ENCODE assay signal across 33 cellular contexts in the genomic region with DNA sequence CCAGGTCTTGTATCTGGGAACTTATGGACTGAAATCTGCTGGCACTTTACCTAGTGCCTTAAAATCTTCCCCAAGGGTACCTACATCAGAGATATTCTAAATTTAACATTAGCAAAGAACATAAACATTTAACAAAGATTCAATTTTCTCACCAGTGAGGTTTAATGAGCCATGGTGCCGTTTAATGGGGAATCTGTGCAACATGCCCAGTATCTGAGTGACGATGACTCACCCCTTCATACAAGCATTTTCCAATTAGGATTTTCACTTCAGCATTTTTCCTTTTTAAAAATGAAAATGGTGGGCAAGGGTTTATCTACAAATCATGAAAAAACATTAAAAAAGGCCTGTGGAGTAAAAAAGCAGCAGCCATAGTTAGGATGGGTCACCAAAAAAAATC.
DNase-seq lines count a peak whose midpoint lies in the region; ATAC-seq, FAIRE-seq and TF ChIP-seq lines count a peak whose summit lies in the region.
"Had no signal": no experiment of that assay in that cellular context is flagged by ENCODE, and none has a peak within 500 bp of the region (broad histone marks: within the 10 kb centered on the region; RNA-seq: fewer than 3 reads in every experiment).

No MANE protein-coding gene starts in this region.

- H3K4me3 Mint-ChIP-seq in MCF 10A (ENCODE audit: unreplicated experiment), result no peak overlapping the region
- H3K4me3 Mint-ChIP-seq in astrocyte (ENCODE audit: unreplicated experiment), result no peak overlapping the region
- no peak overlapping the region for H3K4me3 Mint-ChIP-seq in progenitor cell of endocrine pancreas (ENCODE audit: low read depth)
- H3K4me3 Mint-ChIP-seq: activated CD8-positive, alpha-beta T cell treated with anti-CD3 and anti-CD28 coated beads, Interleukin-2, amount 10 ng/mL, durations not matched to agents 7 days and 5 days; activated naive CD4-positive, alpha-beta T cell treated with anti-CD3 and anti-CD28 coated beads, Interleukin-2, amount 10 ng/mL, durations not matched to agents 7 days and 5 days; CD4-positive, alpha-beta T cell; endodermal cell; nephron had no signal

- no peaks in the 10 kb centered on the region for H3K9me3 ChIP-seq in breast epithelium
- H3K9me3 ChIP-seq in astrocyte (ENCODE audit: insufficient read depth, low read depth, low read length), result no peaks in the 10 kb centered on the region
- H3K9me3 ChIP-seq: gastroesophageal sphincter, SJCRH30, upper lobe of right lung had no signal

- no peak for FAIRE-seq in astrocyte (lab: Jason Lieb, UNC)
- FAIRE-seq: GM19239 had no signal

- H3K27ac Mint-ChIP-seq in MCF 10A (ENCODE audit: low read depth, unreplicated experiment) (peak overlapping the region; percentile 3), astrocyte (ENCODE audit: unreplicated experiment) (peak overlapping the region; percentile 0), progenitor cell of endocrine pancreas (no peak overlapping the region)
- H3K27ac Mint-ChIP-seq: activated CD8-positive, alpha-beta T cell treated with anti-CD3 and anti-CD28 coated beads, Interleukin-2, amount 10 ng/mL, durations not matched to agents 7 days and 5 days; activated naive CD4-positive, alpha-beta T cell treated with anti-CD3 and anti-CD28 coated beads, Interleukin-2, amount 10 ng/mL, durations not matched to agents 7 days and 5 days; CD4-positive, alpha-beta T cell; endodermal cell had no signal

- BruUV-seq in MCF 10A (replicated peaks; lab: Mats Ljungman, UMichigan), result no TSS peak

- H3K4me1 ChIP-seq in breast epithelium (no peaks in the 10 kb centered on the region), astrocyte (ENCODE audit: insufficient read depth, low read length) (peaks cover 3% of the 10 kb centered on the region)
- H3K4me1 ChIP-seq: gastroesophageal sphincter, SJCRH30, upper lobe of right lung had no signal

- no peak overlapping the region for H3K27ac ChIP-seq in breast epithelium
- H3K27ac ChIP-seq in astrocyte (ENCODE audit: low read depth, low read length), result no peak overlapping the region
- H3K27ac ChIP-seq: gastroesophageal sphincter, hepatocyte, SJCRH30, upper lobe of right lung, WERI-Rb-1 had no signal

- H3K9me3 Mint-ChIP-seq in MCF 10A (ENCODE audit: unreplicated experiment) (no peaks in the 10 kb centered on the region), astrocyte (ENCODE audit: unreplicated experiment) (peaks cover 8% of the 10 kb centered on the region), progenitor cell of endocrine pancreas (ENCODE audit: low read depth) (peaks cover 8% of the 10 kb centered on the region)
- H3K9me3 Mint-ChIP-seq: activated naive CD4-positive, alpha-beta T cell treated with anti-CD3 and anti-CD28 coated beads, Interleukin-2, amount 10 ng/mL, durations not matched to agents 7 days and 5 days; CD4-positive, alpha-beta T cell had no signal

- peaks cover 17% of the 10 kb centered on the region for H3K4me1 Mint-ChIP-seq in MCF 10A (ENCODE audit: insufficient read depth, unreplicated experiment)
- H3K4me1 Mint-ChIP-seq in astrocyte (ENCODE audit: low read depth, unreplicated experiment), result peaks cover 19% of the 10 kb centered on the region
- H3K4me1 Mint-ChIP-seq in progenitor cell of endocrine pancreas (ENCODE audit: low read depth), result no peaks in the 10 kb centered on the region
- H3K4me1 Mint-ChIP-seq: activated naive CD4-positive, alpha-beta T cell treated with anti-CD3 and anti-CD28 coated beads, Interleukin-2, amount 10 ng/mL, durations not matched to agents 7 days and 5 days; endodermal cell; nephron had no signal

- no peak overlapping the region for H3K4me2 ChIP-seq in astrocyte (ENCODE audit: low read length)
- H3K4me2 ChIP-seq: hepatocyte had no signal

- no peaks in the 10 kb centered on the region for H3K79me2 ChIP-seq in astrocyte (ENCODE audit: insufficient read depth, low read length)
- H3K79me2 ChIP-seq: hepatocyte had no signal

- intact Hi-C loops in MCF 10A (cut with micrococcal nuclease), result no loop called here
- intact Hi-C loops in breast epithelium (cut with DNase I; ENCODE audit: low total_unique reads), result no loop called here

- H3K4me3 ChIP-seq in breast epithelium (no peak overlapping the region), astrocyte (ENCODE audit: insufficient read depth, low read depth, low read length) (no peak overlapping the region), fibroblast of villous mesenchyme (ENCODE audit: low read depth, low read length) (no peak overlapping the region)
- H3K4me3 ChIP-seq: gastroesophageal sphincter, hepatocyte, SJCRH30, skin epidermis, upper lobe of right lung had no signal

- H3K9ac ChIP-seq in astrocyte (ENCODE audit: low read length), result no peak overlapping the region

- H3K27me3 Mint-ChIP-seq in MCF 10A (ENCODE audit: insufficient read depth, unreplicated experiment) (no peaks in the 10 kb centered on the region), astrocyte (ENCODE audit: low read depth, unreplicated experiment) (no peaks in the 10 kb centered on the region), progenitor cell of endocrine pancreas (peaks cover 2% of the 10 kb centered on the region)
- H3K27me3 Mint-ChIP-seq: activated naive CD4-positive, alpha-beta T cell treated with anti-CD3 and anti-CD28 coated beads, Interleukin-2, amount 10 ng/mL, durations not matched to agents 7 days and 5 days; CD4-positive, alpha-beta T cell had no signal

- no peak for TF ChIP-seq CTCF in MCF 10A (IDR thresholded peaks at IDR 0.05; ENCODE audit: unreplicated experiment)
- TF ChIP-seq CTCF in breast epithelium (IDR thresholded peaks at IDR 0.05), result no peak
- no peak for TF ChIP-seq CTCF in astrocyte (IDR thresholded peaks at IDR 0.05; ENCODE audit: insufficient read depth, low read depth, low read length)
- no peak for TF ChIP-seq CTCF in fibroblast of villous mesenchyme (IDR thresholded peaks at IDR 0.05; ENCODE audit: insufficient read depth, low read depth, low read length)
- no peak for TF ChIP-seq CTCF in progenitor cell of endocrine pancreas (IDR thresholded peaks at IDR 0.05; ENCODE audit: unreplicated experiment)

- H3K27me3 ChIP-seq in breast epithelium, result no peaks in the 10 kb centered on the region
- H3K27me3 ChIP-seq in astrocyte (ENCODE audit: insufficient read depth, low read length), result no peaks in the 10 kb centered on the region
- H3K27me3 ChIP-seq: gastroesophageal sphincter, hepatocyte, SJCRH30, upper lobe of right lung had no signal

- no peaks in the 10 kb centered on the region for H3K36me3 ChIP-seq in breast epithelium
- H3K36me3 ChIP-seq in astrocyte (ENCODE audit: insufficient read depth, low read length), result no peaks in the 10 kb centered on the region
- H3K36me3 ChIP-seq: gastroesophageal sphincter, SJCRH30, upper lobe of right lung, WERI-Rb-1 had no signal

- peaks cover 6% of the 10 kb centered on the region for H3K36me3 Mint-ChIP-seq in MCF 10A (ENCODE audit: insufficient read depth, unreplicated experiment)
- no peaks in the 10 kb centered on the region for H3K36me3 Mint-ChIP-seq in astrocyte (ENCODE audit: low read depth, unreplicated experiment)
- no peaks in the 10 kb centered on the region for H3K36me3 Mint-ChIP-seq in progenitor cell of endocrine pancreas (ENCODE audit: insufficient read depth)
- H3K36me3 Mint-ChIP-seq: activated naive CD4-positive, alpha-beta T cell treated with anti-CD3 and anti-CD28 coated beads, Interleukin-2, amount 10 ng/mL, durations not matched to agents 7 days and 5 days had no signal

- no peak for ATAC-seq in HG03457 (IDR thresholded peaks at IDR 0.05; ENCODE audit: unreplicated experiment)
- ATAC-seq: activated CD8-positive, alpha-beta T cell treated with anti-CD3 and anti-CD28 coated beads, Interleukin-2, amount 10 ng/mL, durations not matched to agents 7 days and 5 days; esophagus mucosa; gastroesophageal sphincter; left colon; upper lobe of right lung had no signal

- no peak for DNase-seq in MCF 10A (ENCODE audit: unreplicated experiment)
- no peak for DNase-seq in breast epithelium (ENCODE audit: low spot score in 2 of 2)
- DNase-seq in astrocyte (ENCODE audit: low read depth), result peak; percentile 65
- peak; percentile 36 for DNase-seq in fibroblast of villous mesenchyme (ENCODE audit: low read depth)
- DNase-seq in activated gamma-delta T cell treated with Interleukin-2 at 50 U/mL for 16 hours, result no peak
- DNase-seq in progenitor cell of endocrine pancreas (ENCODE audit: low spot score, unreplicated experiment), result no peak
- no peak for DNase-seq in cerebellar cortex (ENCODE audit: low spot score)
- DNase-seq: 8988T; activated CD4-positive, alpha-beta T cell treated with anti-CD3 and anti-CD28 coated beads for 4 hours; activated CD8-positive, alpha-beta T cell treated with anti-CD3 and anti-CD28 coated beads, Interleukin-2, amount 10 ng/mL, durations not matched to agents 7 days and 5 days; activated naive CD4-positive, alpha-beta T cell treated with anti-CD3 and anti-CD28 coated beads, Interleukin-2, amount 10 ng/mL, durations not matched to agents 7 days and 5 days; CD4-positive, alpha-beta T cell; central memory CD4-positive, alpha-beta T cell; dermis blood vessel endothelial cell; endodermal cell; HCEC 1CT; Kasumi-1; left colon; NCI-H146; NCI-H345; NCI-H748 treated with DMSO at 0.1 percent for 48 hours; SJCRH30; stimulated activated naive CD4-positive, alpha-beta T cell; T1000; upper lobe of right lung; WERI-Rb-1 had no signal

- no peak for TF ChIP-seq POLR2A in breast epithelium (IDR thresholded peaks at IDR 0.05)

- CTCF ChIA-PET in MCF 10A (lab: Yijun Ruan, JAX), result interaction anchor here (2.4 kb wide), 1 partner anchor 16 kb away, joined by 23 read pairs; no protein-coding TSS in a partner anchor

- no peak overlapping the region for H2AFZ ChIP-seq in astrocyte (ENCODE audit: low read depth, low read length)
- H2AFZ ChIP-seq: hepatocyte had no signal

- POLR2A ChIA-PET in MCF 10A (lab: Yijun Ruan, JAX), result no interaction called here

- no peaks in the 10 kb centered on the region for H4K20me1 ChIP-seq in astrocyte (ENCODE audit: insufficient read depth, low read length)

Comparison
In these comparisons a context has a peak if more than half of its experiments do, and no peak if none do; other contexts are left out.
1. DNase-seq: peak in astrocyte (single experiment) and fibroblast of villous mesenchyme (single experiment); none in MCF 10A (single experiment), breast epithelium (0 of 2), activated gamma-delta T cell treated with Interleukin-2 at 50 U/mL for 16 hours (single experiment), progenitor cell of endocrine pancreas (single experiment) and cerebellar cortex (single experiment).